9 cellular contexts compared by ENCODE assay signal in the genomic region with DNA sequence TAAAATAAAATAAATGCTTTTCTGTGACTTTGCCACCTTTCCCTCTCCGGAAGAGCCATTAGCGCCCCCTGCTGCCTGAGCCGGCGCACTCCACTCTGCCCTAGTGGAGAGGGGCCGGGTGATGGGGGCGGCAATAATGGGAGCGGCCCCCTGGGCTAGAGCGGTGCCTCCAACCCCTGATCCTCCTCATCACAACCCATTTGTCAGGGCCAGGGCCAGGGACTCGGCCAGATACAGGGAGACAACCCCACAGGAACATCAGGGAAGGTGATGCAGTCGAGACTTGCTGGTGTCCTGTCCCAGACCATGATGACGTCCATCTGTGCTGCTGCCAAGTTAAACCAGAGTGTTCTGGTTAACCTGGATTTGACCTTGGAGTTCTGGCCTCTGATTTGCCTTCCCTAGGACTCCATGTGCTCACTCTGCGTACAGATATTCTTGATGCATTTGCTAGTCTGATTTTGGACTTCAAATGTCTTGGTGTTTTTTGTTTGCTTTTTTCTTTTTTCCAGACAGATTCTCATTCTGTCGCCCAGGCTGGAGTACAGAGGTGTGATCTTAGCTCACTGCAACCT. TPM values are rescaled to one million over a fixed set of nuclear protein-coding genes. Genes with fewer than 3 reads are reported as not detected.
DNase-seq lines count a peak whose midpoint lies in the region; ATAC-seq lines count a peak whose summit lies in the region.
"Had no signal": no experiment of that assay in that cellular context is flagged by ENCODE, and none has a peak within 500 bp of the region (broad histone marks: within the 10 kb centered on the region; RNA-seq: fewer than 3 reads in every experiment).

No MANE protein-coding gene starts in this region.

- ATAC-seq in left ventricle myocardium superior (peak; percentile 88), GM19455 (IDR thresholded peaks at IDR 0.05; ENCODE audit: unreplicated experiment) (no peak)

- CTCF ChIA-PET in activated naive CD4-positive, alpha-beta T cell treated with anti-CD3 and anti-CD28 coated beads for 36 hours (lab: Charles Lee) = interaction anchor here (0.6 to 0.9 kb wide), 4 partner anchors 24 to 339 kb away, joined by 3 read pairs; no protein-coding TSS in a partner anchor

- H3K27ac Mint-ChIP-seq in activated naive CD4-positive, alpha-beta T cell treated with anti-CD3 and anti-CD28 coated beads for 36 hours = no peak overlapping the region

- no peaks in the 10 kb centered on the region for H3K27me3 Mint-ChIP-seq in activated naive CD4-positive, alpha-beta T cell treated with anti-CD3 and anti-CD28 coated beads for 36 hours (ENCODE audit: low read depth)

- intact Hi-C loops in activated naive CD4-positive, alpha-beta T cell treated with anti-CD3 and anti-CD28 coated beads for 36 hours (cut with micrococcal nuclease) = loop anchor here (1.0 kb wide), 1 partner anchor 405 kb away; no protein-coding TSS in a partner anchor
- intact Hi-C loops in left ventricle myocardium superior (cut with micrococcal nuclease) = no loop called here

- no peak overlapping the region for H3K4me3 Mint-ChIP-seq in activated naive CD4-positive, alpha-beta T cell treated with anti-CD3 and anti-CD28 coated beads for 36 hours
- H3K4me3 Mint-ChIP-seq: CD4-positive, CD25-positive, alpha-beta regulatory T cell had no signal

- no peaks in the 10 kb centered on the region for H3K36me3 Mint-ChIP-seq in activated naive CD4-positive, alpha-beta T cell treated with anti-CD3 and anti-CD28 coated beads for 36 hours (ENCODE audit: low read depth)
- H3K36me3 Mint-ChIP-seq: CD4-positive, CD25-positive, alpha-beta regulatory T cell had no signal

- H3K9me3 Mint-ChIP-seq in activated naive CD4-positive, alpha-beta T cell treated with anti-CD3 and anti-CD28 coated beads for 36 hours = no peaks in the 10 kb centered on the region

- DNase-seq in NCI-H2196 (lab: John Stamatoyannopoulos, UW; ENCODE audit: unreplicated experiment) (peak; percentile 55), NCI-H2196 treated with DMSO at 0.1 percent for 48 hours (lab: John Stamatoyannopoulos, UW; ENCODE audit: unreplicated experiment) (no peak), NCI-H1694 (lab: John Stamatoyannopoulos, UW) (peak; percentile 5), left ventricle myocardium superior (peak; percentile 35), smooth muscle cell of the brain vasculature (ENCODE audit: low read depth, low spot score) (peak; percentile 49), putamen (ENCODE audit: low spot score) (no peak)
- peak; percentile 43 for DNase-seq in activated naive CD4-positive, alpha-beta T cell treated with anti-CD3 and anti-CD28 coated beads for 36 hours

- no peaks in the 10 kb centered on the region for H3K4me1 Mint-ChIP-seq in activated naive CD4-positive, alpha-beta T cell treated with anti-CD3 and anti-CD28 coated beads for 36 hours (ENCODE audit: low read depth)
- H3K4me1 Mint-ChIP-seq: CD4-positive, CD25-positive, alpha-beta regulatory T cell had no signal

RNA-seq across cellular contexts. Expression of a gene that starts 46.1 kb away (rescaled TPM):
- total RNA-seq in activated naive CD4-positive, alpha-beta T cell treated with anti-CD3 and anti-CD28 coated beads for 36 hours = 10 to 100 TPM; 58.1 to 61.9 TPM
- total RNA-seq in left ventricle myocardium superior = 75.1 TPM

Comparison
In these comparisons a context has a peak if more than half of its experiments do, and no peak if none do; other contexts are left out.
1. DNase-seq: peak in NCI-H2196 (single experiment), NCI-H1694 (single experiment), activated naive CD4-positive, alpha-beta T cell treated with anti-CD3 and anti-CD28 coated beads for 36 hours (single experiment), left ventricle myocardium superior (single experiment) and smooth muscle cell of the brain vasculature (single experiment); none in NCI-H2196 treated with DMSO at 0.1 percent for 48 hours (single experiment) and putamen (single experiment).